31 cellular contexts compared by ENCODE assay signal in the genomic region with DNA sequence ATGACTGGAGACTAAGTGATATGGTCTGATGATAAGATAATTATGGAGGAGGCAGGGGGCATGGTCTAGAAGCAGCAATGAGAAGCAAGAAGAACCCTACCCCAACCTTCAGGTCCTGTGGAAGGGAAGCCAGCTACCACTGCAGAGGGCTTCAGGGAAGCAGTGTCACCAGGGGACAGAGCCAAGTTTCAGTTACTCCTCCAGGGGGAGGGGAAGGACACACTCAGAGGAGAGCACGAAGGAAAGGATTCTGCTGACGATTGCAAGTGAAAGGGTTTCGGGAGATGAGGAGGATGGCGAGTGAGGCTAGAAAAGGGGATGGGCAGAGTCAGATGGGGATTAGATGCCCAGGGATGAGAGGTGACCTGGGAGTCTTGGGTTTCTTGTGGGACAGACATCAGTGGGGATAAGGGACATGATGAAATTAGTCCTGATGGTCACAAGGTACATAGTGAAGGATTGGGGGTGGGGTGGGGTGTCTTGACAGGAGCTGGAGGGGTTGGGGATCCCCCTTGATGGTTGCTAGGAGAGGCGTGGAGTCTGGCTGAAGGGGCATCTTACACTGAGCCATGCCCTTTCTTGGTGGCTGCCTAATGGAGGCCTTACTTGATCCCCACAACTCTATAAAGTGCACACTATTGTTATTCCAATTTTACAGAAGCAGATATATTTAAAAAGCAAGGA. TPM values are rescaled to one million over a fixed set of nuclear protein-coding genes. Genes with fewer than 3 reads are reported as not detected.
DNase-seq lines count a peak whose midpoint lies in the region; ATAC-seq, FAIRE-seq and TF ChIP-seq lines count a peak whose summit lies in the region.
"Had no signal": no experiment of that assay in that cellular context is flagged by ENCODE, and none has a peak within 500 bp of the region (broad histone marks: within the 10 kb centered on the region; RNA-seq: fewer than 3 reads in every experiment).

No MANE protein-coding gene starts in this region.

- no peak for DNase-seq in GM18507 (ENCODE audit: extremely low spot score, insufficient read length, low read depth)
- DNase-seq in OCI-M1 (lab: John Stamatoyannopoulos, UW) = peak; percentile 30
- peak; percentile 45 for DNase-seq in esophagus muscularis mucosa (ENCODE audit: extremely low spot score)
- peak; percentile 40 for DNase-seq in pons (ENCODE audit: low spot score)
- no peak for DNase-seq in dermis blood vessel endothelial cell
- no peak for DNase-seq in activated T-cell treated with anti-CD3 and anti-CD28 coated beads, Interleukin-2, amount 50 U/mL, for 72 hours
- DNase-seq: activated CD8-positive, alpha-beta memory T cell treated with anti-CD3 and anti-CD28 coated beads, Interleukin-2, amount 10 ng/mL, durations not matched to agents 7 days and 5 days; activated naive CD4-positive, alpha-beta T cell treated with Interleukin-2 at 50 U/mL for 16 hours; activated T-cell treated with anti-CD3 and anti-CD28 coated beads, Interleukin-2, amount 50 U/mL, for 48 hours; brain microvascular endothelial cell; CD4-positive, alpha-beta T cell; DMS 273 treated with DMSO at 0.1 percent for 48 hours; effector CD4-positive, alpha-beta T cell; foreskin fibroblast; KG1; left cardiac atrium; mammary epithelial cell; NCI-H146; NCI-H446; NCI-H82; PC-3; psoas muscle; stimulated activated CD4-positive, alpha-beta T cell treated with anti-CD3 and anti-CD28 coated beads, Interleukin-15, amount 100 ng/mL, for 24 hours; uterus had no signal

- FAIRE-seq in GM18507 (lab: Jason Lieb, UNC) = peak; percentile 21
- FAIRE-seq: HTR-8/SVneo had no signal

- no peaks in the 10 kb centered on the region for H3K36me3 Mint-ChIP-seq in activated T-cell treated with anti-CD3 and anti-CD28 coated beads, Interleukin-2, amount 50 U/mL, for 72 hours (ENCODE audit: insufficient read depth in 2 of 2)
- H3K36me3 Mint-ChIP-seq: activated CD8-positive, alpha-beta memory T cell treated with anti-CD3 and anti-CD28 coated beads, Interleukin-2, amount 10 ng/mL, durations not matched to agents 7 days and 5 days; neural progenitor cell had no signal

- H3K4me1 ChIP-seq in esophagus muscularis mucosa = no peaks in the 10 kb centered on the region
- H3K4me1 ChIP-seq: neural progenitor cell, psoas muscle, uterus had no signal

- no peaks in the 10 kb centered on the region for H3K9me3 Mint-ChIP-seq in activated T-cell treated with anti-CD3 and anti-CD28 coated beads, Interleukin-2, amount 50 U/mL, for 72 hours
- H3K9me3 Mint-ChIP-seq: CD4-positive, alpha-beta T cell; neural progenitor cell; stimulated activated naive CD8-positive, alpha-beta T cell treated with anti-CD3 and anti-CD28 coated beads, Interleukin-15, Interleukin-2, amounts not matched to agents 100 ng/mL and 50 ng/mL, for 24 hours had no signal

- H3K27me3 Mint-ChIP-seq in activated T-cell treated with anti-CD3 and anti-CD28 coated beads, Interleukin-2, amount 50 U/mL, for 72 hours (ENCODE audit: low read depth) = peaks cover 5% of the 10 kb centered on the region
- H3K27me3 Mint-ChIP-seq: stimulated activated naive CD8-positive, alpha-beta T cell treated with anti-CD3 and anti-CD28 coated beads, Interleukin-15, Interleukin-2, amounts not matched to agents 100 ng/mL and 50 ng/mL, for 24 hours had no signal

- ATAC-seq in HG02623 (IDR thresholded peaks at IDR 0.05; ENCODE audit: unreplicated experiment) = no peak
- no peak for ATAC-seq in activated T-cell treated with anti-CD3 and anti-CD28 coated beads, Interleukin-2, amount 50 U/mL, for 72 hours (replicated peaks in 1 of 2)
- ATAC-seq: activated CD8-positive, alpha-beta memory T cell treated with anti-CD3 and anti-CD28 coated beads, Interleukin-2, amount 10 ng/mL, durations not matched to agents 7 days and 5 days; PC-3; psoas muscle; Right ventricle myocardium inferior; SK-N-SH treated with all-trans-retinoic acid at 6 μM for 48 hours had no signal

- no peak for TF ChIP-seq EP300 in esophagus muscularis mucosa (IDR thresholded peaks at IDR 0.05)

- no peak for TF ChIP-seq CTCF in esophagus muscularis mucosa (IDR thresholded peaks at IDR 0.05)

- H3K27ac Mint-ChIP-seq in activated T-cell treated with anti-CD3 and anti-CD28 coated beads, Interleukin-2, amount 50 U/mL, for 72 hours = no peak overlapping the region
- H3K27ac Mint-ChIP-seq: CD4-positive, alpha-beta T cell; neural progenitor cell; stimulated activated naive CD8-positive, alpha-beta T cell treated with anti-CD3 and anti-CD28 coated beads, Interleukin-15, Interleukin-2, amounts not matched to agents 100 ng/mL and 50 ng/mL, for 24 hours had no signal

- H3K27ac ChIP-seq in esophagus muscularis mucosa (replicated peaks in 1 of 4) = no peak overlapping the region
- H3K27ac ChIP-seq: brain microvascular endothelial cell, neural progenitor cell, psoas muscle, thoracic aorta, uterus had no signal

- H3K9me3 ChIP-seq in esophagus muscularis mucosa = no peaks in the 10 kb centered on the region
- H3K9me3 ChIP-seq: psoas muscle, thoracic aorta, uterus had no signal

- WGBS in esophagus muscularis mucosa = 75% methylated on average over 5 of the region's 5 CpGs

- no peaks in the 10 kb centered on the region for H3K27me3 ChIP-seq in esophagus muscularis mucosa
- H3K27me3 ChIP-seq: brain microvascular endothelial cell, neural progenitor cell, uterus had no signal

- no peak overlapping the region for H3K4me3 ChIP-seq in esophagus muscularis mucosa
- H3K4me3 ChIP-seq: neural progenitor cell, psoas muscle, thoracic aorta, uterus had no signal

- no peaks in the 10 kb centered on the region for H3K4me1 Mint-ChIP-seq in activated T-cell treated with anti-CD3 and anti-CD28 coated beads, Interleukin-2, amount 50 U/mL, for 72 hours (ENCODE audit: low read depth)

- no peaks in the 10 kb centered on the region for H3K36me3 ChIP-seq in esophagus muscularis mucosa
- H3K36me3 ChIP-seq: brain microvascular endothelial cell, neural progenitor cell, thoracic aorta, uterus had no signal

- no peak overlapping the region for H3K4me3 Mint-ChIP-seq in activated T-cell treated with anti-CD3 and anti-CD28 coated beads, Interleukin-2, amount 50 U/mL, for 72 hours
- H3K4me3 Mint-ChIP-seq: activated CD8-positive, alpha-beta memory T cell treated with anti-CD3 and anti-CD28 coated beads, Interleukin-2, amount 10 ng/mL, durations not matched to agents 7 days and 5 days; CD4-positive, alpha-beta T cell; neural progenitor cell; stimulated activated naive CD8-positive, alpha-beta T cell treated with anti-CD3 and anti-CD28 coated beads, Interleukin-15, Interleukin-2, amounts not matched to agents 100 ng/mL and 50 ng/mL, for 24 hours had no signal

- intact Hi-C loops in esophagus muscularis mucosa (cut with DNase I) = loop anchor here (10.0 kb wide), 1 partner anchor 239 kb away; no protein-coding TSS in a partner anchor

- TF ChIP-seq POLR2A in esophagus muscularis mucosa (IDR thresholded peaks at IDR 0.05; ENCODE audit: low read depth) = no peak

RNA-seq across cellular contexts. Expression of a gene that starts 45.4 kb away (rescaled TPM):
- total RNA-seq in esophagus muscularis mucosa = under 1 TPM; 0.17 to 0.52 (median 0.37) TPM
- 0.05 and 0.17 TPM in 2 replicates for total RNA-seq in dermis blood vessel endothelial cell
- under 1 TPM; 0.39 to 0.43 TPM for total RNA-seq in activated T-cell treated with anti-CD3 and anti-CD28 coated beads, Interleukin-2, amount 50 U/mL, for 72 hours
- total RNA-seq: Right ventricle myocardium inferior had no signal

RNA-seq across cellular contexts. Expression of a gene that starts 45.6 kb away (rescaled TPM):
- 10 to 100 TPM; 26.3 to 36.1 (median 30.6) TPM for total RNA-seq in esophagus muscularis mucosa
- 34.4 and 34.5 TPM in 2 replicates for total RNA-seq in dermis blood vessel endothelial cell
- 10 to 100 TPM; 13.8 to 18.8 TPM for total RNA-seq in activated T-cell treated with anti-CD3 and anti-CD28 coated beads, Interleukin-2, amount 50 U/mL, for 72 hours

RNA-seq across cellular contexts. Expression of a gene that starts 54.4 kb away (rescaled TPM):
- total RNA-seq in esophagus muscularis mucosa = 1 to 10 TPM; 1.1 to 2.9 (median 2.3) TPM
- total RNA-seq in dermis blood vessel endothelial cell = 1.0 and 3.1 TPM in 2 replicates
- total RNA-seq in activated T-cell treated with anti-CD3 and anti-CD28 coated beads, Interleukin-2, amount 50 U/mL, for 72 hours = 10 to 100 TPM; 16.8 to 22.0 TPM

Comparison
In these comparisons a context has a peak if more than half of its experiments do, and no peak if none do; other contexts are left out.
1. DNase-seq: peak in OCI-M1 (single experiment), esophagus muscularis mucosa (single experiment) and pons (single experiment); none in GM18507 (single experiment), dermis blood vessel endothelial cell (single experiment) and activated T-cell treated with anti-CD3 and anti-CD28 coated beads, Interleukin-2, amount 50 U/mL, for 72 hours (0 of 2).